ENCODE assay signal across 8 cellular contexts in genomic region chr10:17453377-17454091, GRCh38. TPM values are rescaled to one million over a fixed set of nuclear protein-coding genes. Genes with fewer than 3 reads are reported as not detected.
DNase-seq lines count a peak whose midpoint lies in the region; ATAC-seq and TF ChIP-seq lines count a peak whose summit lies in the region.

No MANE protein-coding gene starts in this region.

- peaks cover 14% of the 10 kb centered on the region for H3K4me1 Mint-ChIP-seq in brain

- no peaks in the 10 kb centered on the region for H3K36me3 ChIP-seq in OCI-LY7 (ENCODE audit: insufficient read depth, low read length)

- no peak for ATAC-seq in HG02884 (IDR thresholded peaks at IDR 0.05; ENCODE audit: unreplicated experiment)

- DNase-seq in COLO668 (lab: John Stamatoyannopoulos, UW; ENCODE audit: unreplicated experiment) (peak; percentile 62), HEK293T (ENCODE audit: extremely low spot score) (peak; percentile 51), T-helper 1 cell (peak in 4 of 5 donors; percentile 19 to 61 (median 24)), iris pigment epithelial cell (ENCODE audit: low read depth) (peak; percentile 37), OCI-LY7 (ENCODE audit: low spot score) (no peak)
- peak; percentile 28 for DNase-seq in stimulated activated CD4-positive, alpha-beta T cell treated with anti-CD3 and anti-CD28 coated beads, Interleukin-4, amount 100 ng/mL, for 24 hours

- H3K9me3 ChIP-seq in OCI-LY7 (ENCODE audit: low read length): no peaks in the 10 kb centered on the region

- no peaks in the 10 kb centered on the region for H4K20me1 ChIP-seq in OCI-LY7 (ENCODE audit: insufficient read depth, low read length)

- TF ChIP-seq CTCF in brain (conservative IDR thresholded peaks at IDR 0.05) (no peak), OCI-LY7 (conservative IDR thresholded peaks at IDR 0.05; ENCODE audit: low read length) (no peak)

- H3K36me3 Mint-ChIP-seq in brain: no peaks in the 10 kb centered on the region

- no peaks in the 10 kb centered on the region for H3K4me1 ChIP-seq in OCI-LY7 (ENCODE audit: insufficient read depth, low read length, poor library complexity, severe bottlenecking)

- H3K9me3 Mint-ChIP-seq in brain: peaks cover 21 to 23% (median 23%) of the 10 kb centered on the region in 5 experiments

- intact Hi-C loops in OCI-LY7 (cut with micrococcal nuclease; ENCODE audit: unreplicated experiment): no loop called here

- peak overlapping the region; percentile 81 to 88 (median 85) for H3K4me3 Mint-ChIP-seq in brain

- H3K27me3 Mint-ChIP-seq in brain: peaks cover 75% of the 10 kb centered on the region

- no peak overlapping the region for H3K4me2 ChIP-seq in OCI-LY7 (ENCODE audit: low read length)

- CTCF ChIA-PET in HEK293T (lab: Yijun Ruan, JAX): no interaction called here
- CTCF ChIA-PET in OCI-LY7 (lab: Charles Lee; ENCODE audit: unreplicated experiment): no interaction called here

- POLR2A ChIA-PET in HEK293T (lab: Yijun Ruan, JAX): interaction anchor here (0.6 to 1.4 kb wide), 3 partner anchors 9 to 227 kb away, joined by 3 read pairs; no protein-coding TSS in a partner anchor
- POLR2A ChIA-PET in OCI-LY7 (lab: Charles Lee): interaction anchor here (0.6 kb wide), 1 partner anchor 261 kb away, joined by 3 read pairs; no protein-coding TSS in a partner anchor

- H3K79me2 ChIP-seq in OCI-LY7 (ENCODE audit: insufficient read depth, low read depth, low read length): no peaks in the 10 kb centered on the region

- no TSS peak for BruUV-seq in OCI-LY7 (replicated peaks; lab: Mats Ljungman, UMichigan)

- no peak overlapping the region for H2AFZ ChIP-seq in OCI-LY7 (ENCODE audit: low read length)

- H3K4me3 ChIP-seq in OCI-LY7 (ENCODE audit: low read depth, low read length, poor library complexity, severe bottlenecking): no peak overlapping the region

- no peak overlapping the region for H3K27ac Mint-ChIP-seq in brain

- H3K27ac ChIP-seq in OCI-LY7 (ENCODE audit: low read depth, low read length, poor library complexity, severe bottlenecking): no peak overlapping the region

- H3K9me2 ChIP-seq in OCI-LY7 (ENCODE audit: insufficient read depth, low read length): no peaks in the 10 kb centered on the region

TF ChIP-seq in HEK293T, 16 proteins besides CTCF, POLR2A, EP300 and RAD21:
- TF ChIP-seq ARNT (IDR thresholded peaks at IDR 0.05) (no peak), L3MBTL2 (conservative IDR thresholded peaks at IDR 0.05) (peak; percentile 67)

RNA-seq across cellular contexts. Expression of gene ST8SIA6, which starts 0.9 kb away (rescaled TPM):
- polyA plus RNA-seq in brain (ENCODE audit: insufficient read depth, low read depth, low replicate concordance): 0.46 TPM
- total RNA-seq in OCI-LY7 (2014; rRNA removed; shearing (Covaris generic)): not detected in 2 replicates
- total RNA-seq in OCI-LY7 (2022): not detected in 2 replicates
